8 cellular contexts compared by ENCODE assay signal in the genomic region with DNA sequence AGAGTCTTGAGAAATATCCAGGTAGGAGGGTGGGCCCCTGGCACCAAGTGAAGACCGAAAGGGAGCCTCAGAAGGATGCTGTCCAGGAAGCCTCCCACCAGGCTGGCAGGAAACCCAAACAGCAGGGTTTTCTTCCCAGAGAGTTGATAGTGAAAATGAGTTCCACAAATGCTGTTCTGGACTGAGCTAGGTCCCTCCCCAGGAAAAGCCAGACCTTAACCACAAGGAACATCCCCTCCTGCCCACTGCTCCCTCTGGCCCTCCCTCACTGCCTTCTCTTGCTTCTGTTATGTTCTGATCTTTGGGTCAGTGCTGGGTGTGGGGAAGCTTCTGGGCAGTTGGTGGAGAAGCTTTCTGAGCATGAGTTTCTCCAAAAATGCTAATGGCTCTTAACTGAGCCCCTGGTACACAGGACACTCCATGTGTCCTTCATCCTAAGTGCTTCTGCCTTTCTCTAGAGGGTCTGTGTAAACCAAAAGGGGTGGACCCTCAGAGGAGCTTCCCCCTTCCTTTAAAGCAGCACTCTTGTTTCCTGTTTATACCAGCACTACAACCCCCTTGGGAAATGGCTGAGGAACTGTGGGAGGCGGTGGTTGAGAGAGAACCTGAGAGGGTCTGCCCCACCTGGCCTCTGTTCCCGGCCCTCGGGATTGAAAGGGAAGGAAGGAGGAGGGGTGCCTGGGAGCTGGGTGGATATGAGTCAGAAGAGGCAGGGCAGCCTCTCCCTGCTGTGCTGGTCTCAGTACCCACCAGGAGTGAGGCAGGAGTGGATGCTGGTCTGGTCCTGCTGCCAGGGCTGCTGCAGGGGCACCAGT. TPM values are rescaled to one million over a fixed set of nuclear protein-coding genes. Genes with fewer than 3 reads are reported as not detected.
DNase-seq lines count a peak whose midpoint lies in the region; ATAC-seq and TF ChIP-seq lines count a peak whose summit lies in the region.

No MANE protein-coding gene starts in this region.

- no peaks in the 10 kb centered on the region for H3K9me3 ChIP-seq in HCT116 (ENCODE audit: control insufficient read depth in 1 of 2, insufficient read depth in 1 of 2, low read depth in 1 of 2, low read length in 2 of 2)

- peaks cover 75 to 87% of the 10 kb centered on the region in 2 donors for H3K4me1 Mint-ChIP-seq in stimulated activated naive B cell treated with anti-CD40 and anti-IgM and Interleukin-4, amounts not matched to agents 10 μg/mL and 1 μg/mL and 100 μg/mL, for 72 hours

- BruUV-seq in HCT116 (replicated peaks; lab: Mats Ljungman, UMichigan) = no TSS peak

- peak overlapping the region; percentile 50 to 54 for H3K4me3 Mint-ChIP-seq in stimulated activated naive B cell treated with anti-CD40 and anti-IgM and Interleukin-4, amounts not matched to agents 10 μg/mL and 1 μg/mL and 100 μg/mL, for 72 hours

- no peak overlapping the region for H3K27ac ChIP-seq in HCT116 (ENCODE audit: low read depth, low read length)

- no peak overlapping the region for H2AFZ ChIP-seq in HCT116 (ENCODE audit: low read depth, low read length, poor library complexity, severe bottlenecking)

- no peaks in the 10 kb centered on the region for H4K20me1 ChIP-seq in HCT116 (ENCODE audit: insufficient read depth)

- POLR2A ChIA-PET in HCT116 (lab: Charles Lee) = interaction anchor here (1.7 to 1.8 kb wide), 2 partner anchors 10 to 42 kb away, joined by 4 to 7 read pairs; partner anchors contain the start of gene CDS2

- H3K27ac Mint-ChIP-seq in stimulated activated naive B cell treated with anti-CD40 and anti-IgM and Interleukin-4, amounts not matched to agents 10 μg/mL and 1 μg/mL and 100 μg/mL, for 72 hours = peak overlapping the region; percentile 90

- H3K9ac ChIP-seq in HCT116 (ENCODE audit: low read length) = peak overlapping the region; percentile 37

- TF ChIP-seq RAD21 in HCT116 (IDR thresholded peaks at IDR 0.05; ENCODE audit: low read depth) = no peak

- ATAC-seq in HCT116 (peak; percentile 96), SK-N-SH treated with all-trans-retinoic acid at 6 μM for 48 hours (peak; percentile 90), HG03196 (IDR thresholded peaks at IDR 0.05; ENCODE audit: unreplicated experiment) (no peak), GM19455 (IDR thresholded peaks at IDR 0.05; ENCODE audit: unreplicated experiment) (no peak)
- ATAC-seq in stimulated activated naive B cell treated with anti-CD40 and anti-IgM and Interleukin-4, amounts not matched to agents 10 μg/mL and 1 μg/mL and 100 μg/mL, for 72 hours (replicated peaks) = peak; percentile 59 to 75

- no peak for TF ChIP-seq POLR2A in HCT116 (IDR thresholded peaks at IDR 0.05; ENCODE audit: borderline replicate concordance, extremely low read depth, insufficient read depth, insufficient read length)

- no peaks in the 10 kb centered on the region for H3K27me3 Mint-ChIP-seq in stimulated activated naive B cell treated with anti-CD40 and anti-IgM and Interleukin-4, amounts not matched to agents 10 μg/mL and 1 μg/mL and 100 μg/mL, for 72 hours

- TF ChIP-seq CTCF in HCT116 (IDR thresholded peaks at IDR 0.05 in 2 of 3, conservative IDR thresholded peaks at IDR 0.05 in 1 of 3; ENCODE audit: borderline replicate concordance in 1 of 3, insufficient read depth in 1 of 3, low read depth in 2 of 3, low read length in 2 of 3) = no peak

- H3K36me3 Mint-ChIP-seq in stimulated activated naive B cell treated with anti-CD40 and anti-IgM and Interleukin-4, amounts not matched to agents 10 μg/mL and 1 μg/mL and 100 μg/mL, for 72 hours = peaks cover 6 to 17% of the 10 kb centered on the region in 2 donors

- peak overlapping the region in 1 of 2 experiments; percentile 42; a peak in 2 of 4 replicates for H3K4me3 ChIP-seq in HCT116 (replicated peaks in 1 of 2; ENCODE audit: low read depth in 1 of 2, low read length in 2 of 2)

- H3K79me2 ChIP-seq in HCT116 (ENCODE audit: insufficient read depth, low read length) = peaks cover 21% of the 10 kb centered on the region

- intact Hi-C loops in HCT116 (cut with micrococcal nuclease) = no loop called here

- H3K9me2 ChIP-seq in HCT116 (ENCODE audit: insufficient read depth) = no peaks in the 10 kb centered on the region

- no peaks in the 10 kb centered on the region for H3K9me3 Mint-ChIP-seq in stimulated activated naive B cell treated with anti-CD40 and anti-IgM and Interleukin-4, amounts not matched to agents 10 μg/mL and 1 μg/mL and 100 μg/mL, for 72 hours

- H3K27me3 ChIP-seq in HCT116 (ENCODE audit: insufficient read depth, low read length) = no peaks in the 10 kb centered on the region

- DNase-seq in A172 (ENCODE audit: low spot score) (peak; percentile 70), HCT116 (ENCODE audit: low read depth, low spot score) (no peak), glomerular visceral epithelial cell (ENCODE audit: extremely low spot score) (peak; percentile 65), amniotic stem cell (lab: John Stamatoyannopoulos, UW) (no peak)
- peak; percentile 32 for DNase-seq in stimulated activated naive B cell treated with anti-CD40 and anti-IgM and Interleukin-4, amounts not matched to agents 10 μg/mL and 1 μg/mL and 100 μg/mL, for 72 hours

- H3K36me3 ChIP-seq in HCT116 (ENCODE audit: control insufficient read depth in 1 of 2, insufficient read depth in 2 of 2, low read length in 2 of 2) = no peaks in the 10 kb centered on the region

- RAD21 ChIA-PET in HCT116 (lab: Charles Lee; ENCODE audit: low non-redundant PET in 1 of 2, low total read pairs in 2 of 2, uncharacterized antibody in 2 of 2, unreplicated experiment in 2 of 2) = interaction anchor here (1.2 to 1.5 kb wide), 2 partner anchors 42 kb away, joined by 4 to 5 read pairs; partner anchors contain the start of gene CDS2 (in 2 of the 2)

- H3K4me2 ChIP-seq in HCT116 (ENCODE audit: low read length) = peak overlapping the region; percentile 79

- CTCF ChIA-PET in HCT116 (lab: Charles Lee) = interaction anchor here (1.9 kb wide), 1 partner anchor 42 kb away, joined by 6 read pairs; the partner anchor contains the start of gene CDS2

- H3K4me1 ChIP-seq in HCT116 (ENCODE audit: control insufficient read depth in 1 of 2, insufficient read depth in 2 of 2, low read length in 2 of 2) = peaks cover 14 to 18% of the 10 kb centered on the region in 2 experiments

TF ChIP-seq in HCT116, 20 proteins besides CTCF, POLR2A, EP300 and RAD21 (continues in another document):
- TF ChIP-seq ZNF274 (IDR thresholded peaks at IDR 0.05; ENCODE audit: low read depth, low read length) (no peak), TCF7L2 (IDR thresholded peaks at IDR 0.05; ENCODE audit: borderline replicate concordance, extremely low read depth, insufficient read depth, insufficient read length) (no peak), JUND (IDR thresholded peaks at IDR 0.05) (no peak)

TF ChIP-seq in SK-N-SH treated with all-trans-retinoic acid at 6 μM for 48 hours, 23 proteins besides CTCF, POLR2A, EP300 and RAD21:
- no peak for TF ChIP-seq CSDC2 (CRISPR knock-in tag; IDR thresholded peaks at IDR 0.05)
- no peak for TF ChIP-seq PPARA (CRISPR knock-in tag; IDR thresholded peaks at IDR 0.05; ENCODE audit: borderline replicate concordance)
- TF ChIP-seq SNAI2 (CRISPR knock-in tag; IDR thresholded peaks at IDR 0.05) = no peak
- TF ChIP-seq TCF4 (CRISPR knock-in tag; IDR thresholded peaks at IDR 0.05; ENCODE audit: borderline replicate concordance) = no peak
- TF ChIP-seq OSR1 (CRISPR knock-in tag; IDR thresholded peaks at IDR 0.05) = no peak

RNA-seq across cellular contexts. Expression of gene CDS2, which starts 42.0 kb away (rescaled TPM):
- 21.9 and 35.8 TPM in 2 replicates for total RNA-seq in A172 (2014; rRNA removed; shearing (Covaris generic))
- total RNA-seq in HCT116 (2021; ENCODE audit: unreplicated experiment) = 37.5 TPM
- polyA plus RNA-seq in HCT116 (2012) = 15.3 and 16.3 TPM in 2 replicates

RNA-seq across cellular contexts. Expression of gene PCNA, which starts 49.0 kb away (rescaled TPM):
- 524 and 529 TPM in 2 replicates for total RNA-seq in A172 (2014; rRNA removed; shearing (Covaris generic))
- total RNA-seq in HCT116 (2021; ENCODE audit: unreplicated experiment) = 273 TPM
- 135 and 150 TPM in 2 replicates for polyA plus RNA-seq in HCT116 (2012)

RNA-seq across cellular contexts. Expression of gene TMEM230, which starts 55.9 kb away (rescaled TPM):
- total RNA-seq in A172 (2014; rRNA removed; shearing (Covaris generic)) = 129 and 146 TPM in 2 replicates
- total RNA-seq in HCT116 (2021; ENCODE audit: unreplicated experiment) = 75.5 TPM
- 44.0 and 62.3 TPM in 2 replicates for polyA plus RNA-seq in HCT116 (2012)

Comparison
In these comparisons a context has a peak if more than half of its experiments do, and no peak if none do; other contexts are left out.
1. DNase-seq: peak in A172 (single experiment), glomerular visceral epithelial cell (single experiment) and stimulated activated naive B cell treated with anti-CD40 and anti-IgM and Interleukin-4, amounts not matched to agents 10 μg/mL and 1 μg/mL and 100 μg/mL, for 72 hours (single experiment); none in HCT116 (single experiment) and amniotic stem cell (single experiment).
2. ATAC-seq: peak in HCT116 (single experiment), SK-N-SH treated with all-trans-retinoic acid at 6 μM for 48 hours (single experiment) and stimulated activated naive B cell treated with anti-CD40 and anti-IgM and Interleukin-4, amounts not matched to agents 10 μg/mL and 1 μg/mL and 100 μg/mL, for 72 hours (2 of 2); none in HG03196 (single experiment) and GM19455 (single experiment).